In genomic region chr1:26696645-26697440, GRCh38 we compare ENCODE assay signal across 8 cellular contexts. TPM values are rescaled to one million over a fixed set of nuclear protein-coding genes. Genes with fewer than 3 reads are reported as not detected.
DNase-seq lines count a peak whose midpoint lies in the region; ATAC-seq and TF ChIP-seq lines count a peak whose summit lies in the region.

No MANE protein-coding gene starts in this region.

- no peak overlapping the region for H3K27ac Mint-ChIP-seq in neural crest cell (ENCODE audit: unreplicated experiment)

- no peak for TF ChIP-seq EP300 in suprapubic skin (IDR thresholded peaks at IDR 0.05)

- no peaks in the 10 kb centered on the region for H3K36me3 ChIP-seq in suprapubic skin

- peaks cover 4% of the 10 kb centered on the region for H3K27me3 Mint-ChIP-seq in neural crest cell (ENCODE audit: low read depth)

- TF ChIP-seq POLR2A in suprapubic skin (IDR thresholded peaks at IDR 0.05): no peak

- peak overlapping the region; percentile 39 for H3K4me3 Mint-ChIP-seq in neural crest cell

- H3K9me3 ChIP-seq in suprapubic skin: no peaks in the 10 kb centered on the region

- ATAC-seq in HG02884 (IDR thresholded peaks at IDR 0.05; ENCODE audit: unreplicated experiment) (no peak), HG03196 (IDR thresholded peaks at IDR 0.05; ENCODE audit: unreplicated experiment) (no peak)

- H3K4me1 Mint-ChIP-seq in neural crest cell: peaks cover 33% of the 10 kb centered on the region

- H3K27ac ChIP-seq in C4-2B (peak overlapping the region; percentile 100), suprapubic skin (peak overlapping the region; percentile 99)

- DNase-seq in Jurkat, Clone E6-1 (ENCODE audit: low read depth, low spot score): no peak
- DNase-seq in activated CD8-positive, alpha-beta memory T cell treated with anti-CD3 and anti-CD28 coated beads, Interleukin-2, amount 50 U/mL, for 4 hours: peak; percentile 84
- no peak for DNase-seq in epithelial cell of proximal tubule (ENCODE audit: low read depth)
- DNase-seq in neural crest cell (ENCODE audit: low read depth, low spot score): peak; percentile 32
- peak; percentile 75 to 85 for DNase-seq in suprapubic skin (ENCODE audit: low spot score in 2 of 2)

- H3K4me3 ChIP-seq in Jurkat, Clone E6-1 (ENCODE audit: low read length): peak overlapping the region; percentile 71
- H3K4me3 ChIP-seq in epithelial cell of proximal tubule (ENCODE audit: low read depth, low read length) (peak overlapping the region; percentile 66), suprapubic skin (peak overlapping the region; percentile 94)

- TF ChIP-seq CTCF in C4-2B (conservative IDR thresholded peaks at IDR 0.05): no peak
- TF ChIP-seq CTCF in epithelial cell of proximal tubule (conservative IDR thresholded peaks at IDR 0.05; ENCODE audit: low read depth, low read length): no peak
- TF ChIP-seq CTCF in neural crest cell (conservative IDR thresholded peaks at IDR 0.05): no peak
- no peak for TF ChIP-seq CTCF in suprapubic skin (IDR thresholded peaks at IDR 0.05)

- H3K36me3 Mint-ChIP-seq in neural crest cell (ENCODE audit: low read depth): no peaks in the 10 kb centered on the region

- H3K9me3 Mint-ChIP-seq in neural crest cell: no peaks in the 10 kb centered on the region

- H3K27me3 ChIP-seq in suprapubic skin: no peaks in the 10 kb centered on the region

- 1% methylated on average over 19 of the region's 100 CpGs for WGBS in suprapubic skin

- peaks cover 62% of the 10 kb centered on the region for H3K4me1 ChIP-seq in suprapubic skin

RNA-seq across cellular contexts. Expression of gene ARID1A, which starts 1.0 kb away (rescaled TPM):
- 68.1 TPM for polyA plus RNA-seq in Jurkat, Clone E6-1 (2012; ENCODE audit: insufficient read depth, insufficient read length)
- total RNA-seq in epithelial cell of proximal tubule (25.2 and 27.1 TPM in 2 replicates), neural crest cell (155 and 160 TPM in 2 replicates), suprapubic skin (10 to 100 TPM; 77.2 to 90.0 (median 83.5) TPM)

Comparison
In these comparisons a context has a peak if more than half of its experiments do, and no peak if none do; other contexts are left out.
1. DNase-seq: peak in activated CD8-positive, alpha-beta memory T cell treated with anti-CD3 and anti-CD28 coated beads, Interleukin-2, amount 50 U/mL, for 4 hours (single experiment), neural crest cell (single experiment) and suprapubic skin (2 of 2); none in Jurkat, Clone E6-1 (single experiment) and epithelial cell of proximal tubule (single experiment).
2. Peak in every context shown above with its lines, with median percentiles within 50 percentile points of each other: H3K4me3 ChIP-seq.